ENCODE assay signal across 29 cellular contexts in the genomic region with DNA sequence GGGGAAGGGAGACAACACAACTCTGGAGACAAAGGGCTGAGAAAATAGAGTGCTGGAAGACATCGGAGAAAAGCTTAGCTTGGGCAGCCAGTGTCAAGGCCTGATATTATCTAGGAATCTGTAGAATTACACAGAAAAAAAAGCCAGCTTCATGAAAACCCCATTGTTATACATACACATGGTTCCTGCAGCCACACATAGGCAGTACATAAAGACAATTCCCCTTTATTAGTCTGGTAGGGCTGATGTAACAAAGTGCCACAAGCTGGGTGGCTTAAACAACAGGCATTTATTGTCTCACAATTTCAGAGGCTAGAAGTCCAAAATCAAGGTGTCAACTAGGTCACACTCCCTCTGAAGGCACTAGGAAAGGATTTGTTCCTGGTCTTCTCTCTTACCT.
"Had no signal": no experiment of that assay in that cellular context is flagged by ENCODE, and none has a peak within 500 bp of the region (broad histone marks: within the 10 kb centered on the region; RNA-seq: fewer than 3 reads in every experiment).

No MANE protein-coding gene starts in this region.

- FAIRE-seq: bronchial epithelial cell, endometrium, urothelium cell line had no signal

- H3K4me2 ChIP-seq: hepatocyte had no signal

- H3K9me3 Mint-ChIP-seq: natural killer cell treated with Interleukin-12 subunit alpha and Interleukin-12 subunit beta and Interleukin-15 and Interleukin-18, amount 100 ng/mL, for 72 hours had no signal

- ATAC-seq: activated CD4-positive, alpha-beta T cell treated with anti-CD3 and anti-CD28 coated beads for 36 hours; activated CD8-positive, alpha-beta memory T cell treated with anti-CD3 and anti-CD28 coated beads, Interleukin-2, amount 10 ng/mL, durations not matched to agents 7 days and 5 days; foreskin keratinocyte; left ventricle myocardium superior; natural killer cell treated with Interleukin-12 subunit alpha and Interleukin-12 subunit beta and Interleukin-15 and Interleukin-18, amount 100 ng/mL, for 72 hours; psoas muscle; right cardiac atrium; stimulated activated naive CD8-positive, alpha-beta T cell treated with anti-CD3 and anti-CD28 coated beads, Interleukin-15, Interleukin-2, amounts not matched to agents 100 U/mL and 50 U/mL, for 24 hours; WTC11 had no signal

- H3K27ac Mint-ChIP-seq: activated CD4-positive, alpha-beta T cell treated with anti-CD3 and anti-CD28 coated beads for 36 hours; activated CD8-positive, alpha-beta memory T cell treated with anti-CD3 and anti-CD28 coated beads, Interleukin-2, amount 10 ng/mL, durations not matched to agents 7 days and 5 days; activated naive CD8-positive, alpha-beta T cell treated with anti-CD3 and anti-CD28 coated beads for 36 hours; immature natural killer cell; natural killer cell treated with Interleukin-12 subunit alpha and Interleukin-12 subunit beta and Interleukin-15 and Interleukin-18, amount 100 ng/mL, for 72 hours; T-helper 1 cell treated with Interleukin-12 subunit alpha and Interleukin-12 subunit beta and Interleukin-4 antibody, amounts not matched to agents 30 μg/mL and 1 μg/mL, for 36 hours; WTC11 had no signal

- H3K27me3 Mint-ChIP-seq: activated CD4-positive, alpha-beta memory T cell treated with anti-CD3 and anti-CD28 coated beads for 36 hours; activated CD4-positive, alpha-beta T cell treated with anti-CD3 and anti-CD28 coated beads for 36 hours; activated CD8-positive, alpha-beta memory T cell treated with anti-CD3 and anti-CD28 coated beads, Interleukin-2, amount 10 ng/mL, durations not matched to agents 7 days and 5 days; activated naive CD8-positive, alpha-beta T cell treated with anti-CD3 and anti-CD28 coated beads for 36 hours had no signal

- H3K27ac ChIP-seq: foreskin keratinocyte, hepatocyte, ovary, psoas muscle, transverse colon had no signal

- H3K4me3 ChIP-seq: hepatocyte, ovary, psoas muscle, transverse colon had no signal

- H3K27me3 ChIP-seq: foreskin keratinocyte, hepatocyte, ovary, transverse colon had no signal

- H2AFZ ChIP-seq: hepatocyte had no signal

- H3K4me1 ChIP-seq: foreskin keratinocyte, psoas muscle, transverse colon had no signal

- H3K9me3 ChIP-seq: ovary, psoas muscle, transverse colon had no signal

- H3K4me3 Mint-ChIP-seq: activated CD4-positive, alpha-beta memory T cell treated with anti-CD3 and anti-CD28 coated beads for 36 hours; activated CD4-positive, alpha-beta T cell treated with anti-CD3 and anti-CD28 coated beads for 36 hours; activated CD8-positive, alpha-beta memory T cell treated with anti-CD3 and anti-CD28 coated beads, Interleukin-2, amount 10 ng/mL, durations not matched to agents 7 days and 5 days; activated naive CD8-positive, alpha-beta T cell treated with anti-CD3 and anti-CD28 coated beads for 36 hours; immature natural killer cell; natural killer cell treated with Interleukin-12 subunit alpha and Interleukin-12 subunit beta and Interleukin-15 and Interleukin-18, amount 100 ng/mL, for 72 hours; T-helper 1 cell treated with Interleukin-12 subunit alpha and Interleukin-12 subunit beta and Interleukin-4 antibody, amounts not matched to agents 30 μg/mL and 1 μg/mL, for 36 hours; WTC11 had no signal

- H3K36me3 ChIP-seq: ovary, transverse colon had no signal

- H3K36me3 Mint-ChIP-seq: immature natural killer cell; natural killer cell treated with Interleukin-12 subunit alpha and Interleukin-12 subunit beta and Interleukin-15 and Interleukin-18, amount 100 ng/mL, for 72 hours had no signal

- H3K4me1 Mint-ChIP-seq: immature natural killer cell had no signal

- H3K79me2 ChIP-seq: hepatocyte had no signal

- DNase-seq: activated CD4-positive, alpha-beta memory T cell treated with anti-CD3 and anti-CD28 coated beads for 36 hours; activated CD4-positive, alpha-beta T cell treated with anti-CD3 and anti-CD28 coated beads for 36 hours; activated CD8-positive, alpha-beta memory T cell treated with anti-CD3 and anti-CD28 coated beads, Interleukin-2, amount 10 ng/mL, durations not matched to agents 7 days and 5 days; activated gamma-delta T cell; activated naive CD8-positive, alpha-beta T cell treated with anti-CD3 and anti-CD28 coated beads for 36 hours; activated T-cell treated with anti-CD3 and anti-CD28 coated beads for 4 hours; amniotic stem cell; cerebellar nuclear complex; cortex of kidney; foreskin keratinocyte; glutamatergic neuron; immature natural killer cell; kidney glomerular epithelial cell; left ventricle myocardium superior; mammary epithelial cell; ovary; psoas muscle; right cardiac atrium; stimulated activated CD4-positive, alpha-beta T cell treated with anti-CD3 and anti-CD28 coated beads, Interleukin-4, amount 100 ng/mL, for 4 hours; stimulated activated naive CD8-positive, alpha-beta T cell treated with anti-CD3 and anti-CD28 coated beads, Interleukin-15, Interleukin-2, amounts not matched to agents 100 U/mL and 50 U/mL, for 24 hours; T1000; transverse colon had no signal
